ENCODE assay signal across 12 cellular contexts in the genomic region with DNA sequence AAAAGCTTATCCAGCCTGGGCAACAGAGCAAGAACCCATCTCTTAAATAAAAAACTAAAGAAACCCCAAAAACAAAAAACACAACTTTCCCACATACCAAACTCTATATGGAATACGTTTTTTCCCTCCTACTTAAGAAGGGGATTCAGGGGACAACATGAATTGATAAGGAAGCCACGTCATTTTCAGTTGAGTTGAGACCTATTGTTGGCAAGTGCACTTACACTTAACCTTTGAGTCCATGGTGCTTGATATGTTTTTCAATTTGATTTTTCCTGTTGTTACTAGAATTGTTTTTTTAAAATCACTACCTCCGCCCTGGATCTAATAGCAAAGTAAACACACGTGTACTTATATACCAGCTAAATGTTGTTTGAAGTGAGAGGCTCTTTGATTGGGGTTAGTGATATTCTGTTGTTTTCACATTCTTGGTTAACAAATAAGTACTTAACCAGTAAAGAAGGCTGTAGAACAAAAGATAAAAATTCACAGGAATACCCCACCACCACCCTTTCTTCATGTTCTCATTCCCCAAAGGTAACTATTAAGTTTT. TPM values are rescaled to one million over a fixed set of nuclear protein-coding genes. Genes with fewer than 3 reads are reported as not detected.
DNase-seq lines count a peak whose midpoint lies in the region; ATAC-seq and TF ChIP-seq lines count a peak whose summit lies in the region.
"Had no signal": no experiment of that assay in that cellular context is flagged by ENCODE, and none has a peak within 500 bp of the region (broad histone marks: within the 10 kb centered on the region; RNA-seq: fewer than 3 reads in every experiment).

No MANE protein-coding gene starts in this region.

- no peak overlapping the region for H3K27ac ChIP-seq in SU-DHL-6 (ENCODE audit: low read depth, low read length)
- H3K27ac ChIP-seq: foreskin keratinocyte had no signal

- no peaks in the 10 kb centered on the region for H3K9me3 ChIP-seq in SU-DHL-6 (ENCODE audit: insufficient read depth, low read length)
- H3K9me3 ChIP-seq in skeletal muscle satellite cell (replicated peaks; ENCODE audit: low read length) = no peaks in the 10 kb centered on the region

- H3K4me2 ChIP-seq in SU-DHL-6 (ENCODE audit: low read depth, low read length, poor library complexity, severe bottlenecking) (peak overlapping the region; percentile 93), skeletal muscle satellite cell (ENCODE audit: low read length) (peak overlapping the region; percentile 82)

- no peak for TF ChIP-seq CTCF in SU-DHL-6 (IDR thresholded peaks at IDR 0.05; ENCODE audit: insufficient read depth, low read length, poor library complexity, severe bottlenecking)
- TF ChIP-seq CTCF in fibroblast of pulmonary artery (IDR thresholded peaks at IDR 0.05; ENCODE audit: low read length, missing control alignments) = no peak

- no peaks in the 10 kb centered on the region for H3K27me3 Mint-ChIP-seq in activated CD4-positive, alpha-beta T cell treated with anti-CD3 and anti-CD28 coated beads for 36 hours

- no peaks in the 10 kb centered on the region for H3K9me2 ChIP-seq in SU-DHL-6 (replicated peaks; ENCODE audit: insufficient read depth, low read length)

- POLR2A ChIA-PET in activated CD4-positive, alpha-beta T cell treated with anti-CD3 and anti-CD28 coated beads for 36 hours (lab: Charles Lee) = interaction anchor here (0.6 kb wide), 1 partner anchor 355 kb away, joined by 3 read pairs; no protein-coding TSS in a partner anchor

- H3K9ac ChIP-seq in SU-DHL-6 (ENCODE audit: low read length) (no peak overlapping the region), skeletal muscle satellite cell (ENCODE audit: low read depth, low read length) (no peak overlapping the region)

- H2AFZ ChIP-seq in SU-DHL-6 (ENCODE audit: low read depth, low read length, severe bottlenecking) = no peak overlapping the region

- H3K4me3 ChIP-seq in SU-DHL-6 (ENCODE audit: insufficient read depth, low read length, poor library complexity, severe bottlenecking) (no peak overlapping the region), fibroblast of pulmonary artery (replicated peaks; ENCODE audit: low read depth, low read length) (peak overlapping the region; percentile 30), skeletal muscle satellite cell (ENCODE audit: low read length) (no peak overlapping the region)

- H3K9me3 Mint-ChIP-seq in activated CD4-positive, alpha-beta T cell treated with anti-CD3 and anti-CD28 coated beads for 36 hours (ENCODE audit: low read depth) = no peaks in the 10 kb centered on the region

- peaks cover 21% of the 10 kb centered on the region for H3K36me3 Mint-ChIP-seq in activated CD4-positive, alpha-beta T cell treated with anti-CD3 and anti-CD28 coated beads for 36 hours (ENCODE audit: low read depth)

- H3K36me3 ChIP-seq in SU-DHL-6 (ENCODE audit: low read length) (no peaks in the 10 kb centered on the region), skeletal muscle satellite cell (ENCODE audit: insufficient read depth, low read length) (peaks cover 2% of the 10 kb centered on the region)

- no peak for DNase-seq in activated CD4-positive, alpha-beta T cell treated with anti-CD3 and anti-CD28 coated beads for 36 hours
- no peak for DNase-seq in activated CD4-positive, alpha-beta T cell treated with anti-CD3 and anti-CD28 coated beads for 48 hours
- DNase-seq in fibroblast of pulmonary artery (ENCODE audit: low read depth) (peak; percentile 9), NCI-H1436 treated with DMSO at 0.1 percent for 48 hours (lab: John Stamatoyannopoulos, UW) (no peak), NCI-H1417 treated with DMSO at 0.1 percent for 48 hours (lab: John Stamatoyannopoulos, UW) (no peak)
- DNase-seq: foreskin keratinocyte; NCI-H146; posterior cingulate gyrus; stimulated activated CD8-positive, alpha-beta memory T cell treated with anti-CD3 and anti-CD28 coated beads, Interleukin-4, amount 100 ng/mL, for 48 hours had no signal

- peaks cover 23% of the 10 kb centered on the region for H3K4me1 Mint-ChIP-seq in activated CD4-positive, alpha-beta T cell treated with anti-CD3 and anti-CD28 coated beads for 36 hours

- no peaks in the 10 kb centered on the region for H4K20me1 ChIP-seq in SU-DHL-6 (ENCODE audit: low read depth, low read length)

- CTCF ChIA-PET in activated CD4-positive, alpha-beta T cell treated with anti-CD3 and anti-CD28 coated beads for 36 hours (lab: Charles Lee) = no interaction called here

- H3K27ac Mint-ChIP-seq in activated CD4-positive, alpha-beta T cell treated with anti-CD3 and anti-CD28 coated beads for 36 hours = peak overlapping the region; percentile 53

- ATAC-seq in activated CD4-positive, alpha-beta T cell treated with anti-CD3 and anti-CD28 coated beads for 36 hours = no peak
- ATAC-seq in HG02981 (IDR thresholded peaks at IDR 0.05; ENCODE audit: unreplicated experiment) = no peak
- ATAC-seq: foreskin keratinocyte had no signal

- peaks cover 19% of the 10 kb centered on the region for H3F3A ChIP-seq in SU-DHL-6 (ENCODE audit: insufficient read depth)

- intact Hi-C loops in activated CD4-positive, alpha-beta T cell treated with anti-CD3 and anti-CD28 coated beads for 36 hours (cut with DNase I, micrococcal nuclease) = loop anchor here (2.0 to 10.0 kb wide), 7 partner anchors 75 to 1267 kb away; a partner anchor contains a TSS

- H3K27me3 ChIP-seq in SU-DHL-6 (ENCODE audit: low read length) = no peaks in the 10 kb centered on the region
- H3K27me3 ChIP-seq in skeletal muscle satellite cell (ENCODE audit: control insufficient read depth, insufficient read depth, low read length) = no peaks in the 10 kb centered on the region
- H3K27me3 ChIP-seq: foreskin keratinocyte had no signal

- peaks cover 31% of the 10 kb centered on the region for H3K4me1 ChIP-seq in skeletal muscle satellite cell (ENCODE audit: control insufficient read depth, insufficient read depth, low read length)

- H3K79me2 ChIP-seq in SU-DHL-6 (ENCODE audit: insufficient read depth, low read length) = no peaks in the 10 kb centered on the region; the same call in 1 of the 2 replicates

- peak overlapping the region; percentile 95 for H3K4me3 Mint-ChIP-seq in activated CD4-positive, alpha-beta T cell treated with anti-CD3 and anti-CD28 coated beads for 36 hours

RNA-seq across cellular contexts. Expression of a gene that starts 2.0 kb away (rescaled TPM):
- total RNA-seq in activated CD4-positive, alpha-beta T cell treated with anti-CD3 and anti-CD28 coated beads for 36 hours = 10 to 100 TPM; 35.4 to 37.2 TPM
- total RNA-seq in skeletal muscle satellite cell (2012; rRNA removed) = 25.6 and 41.7 TPM in 2 replicates
